ENCODE assay signal across 11 cellular contexts in the genomic region with DNA sequence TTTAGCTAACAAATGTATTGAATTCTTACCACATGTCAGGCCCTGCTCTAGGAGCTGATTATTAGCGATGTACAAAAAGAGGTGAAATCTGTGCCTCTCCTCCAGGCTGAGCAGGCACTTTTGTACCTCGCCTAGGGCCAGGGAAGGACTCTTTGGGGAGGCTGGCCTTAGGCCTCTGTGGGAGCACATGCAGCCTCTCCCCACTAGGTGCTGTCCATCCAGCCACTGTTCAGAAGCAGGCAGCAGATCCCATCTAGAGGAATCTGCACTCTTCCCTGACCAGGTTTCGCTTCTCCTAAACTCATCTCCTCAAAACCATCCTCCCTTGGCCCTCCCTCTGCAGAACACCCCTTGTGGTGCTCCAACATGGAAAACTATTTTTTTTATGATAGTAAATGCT. TPM values are rescaled to one million over a fixed set of nuclear protein-coding genes. Genes with fewer than 3 reads are reported as not detected.
DNase-seq lines count a peak whose midpoint lies in the region; ATAC-seq, FAIRE-seq and TF ChIP-seq lines count a peak whose summit lies in the region.
"Had no signal": no experiment of that assay in that cellular context is flagged by ENCODE, and none has a peak within 500 bp of the region (broad histone marks: within the 10 kb centered on the region; RNA-seq: fewer than 3 reads in every experiment).

No MANE protein-coding gene starts in this region.

- H3F3A ChIP-seq in neural progenitor cell (ENCODE audit: low read depth): no peaks in the 10 kb centered on the region

- no peak overlapping the region for H3K9ac ChIP-seq in GM12878 (ENCODE audit: control insufficient read depth, insufficient read depth, low read length)
- H3K9ac ChIP-seq in neural progenitor cell: no peak overlapping the region

- CTCF ChIA-PET in GM12878 (lab: Yijun Ruan, JAX): interaction anchor here (0.6 kb wide), 1 partner anchor 62 kb away, joined by 3 read pairs; no protein-coding TSS in a partner anchor

- H3K27ac ChIP-seq in GM12878 (ENCODE audit: control insufficient read depth, insufficient read depth): no peak overlapping the region
- no peak overlapping the region for H3K27ac ChIP-seq in neural progenitor cell
- no peak overlapping the region for H3K27ac ChIP-seq in effector memory CD4-positive, alpha-beta T cell (ENCODE audit: insufficient read depth, low read length, poor library complexity, severe bottlenecking)

- H3K4me2 ChIP-seq in GM12878 (ENCODE audit: control insufficient read depth, insufficient read depth) (no peak overlapping the region), neural progenitor cell (no peak overlapping the region)

- RAD21 ChIA-PET in GM12878 (lab: Charles Lee; ENCODE audit: unreplicated experiment): interaction anchor here (1.0 kb wide), 1 partner anchor 68 kb away, joined by 3 read pairs; no protein-coding TSS in a partner anchor

- POLR2A ChIA-PET in GM12878 (lab: Charles Lee): no interaction called here

- SMC1A ChIA-PET in GM12878 (lab: Charles Lee; ENCODE audit: uncharacterized antibody, unreplicated experiment): no interaction called here

- no peaks in the 10 kb centered on the region for H3K4me1 ChIP-seq in GM12878 (ENCODE audit: control insufficient read depth, insufficient read depth, low read length)
- H3K4me1 ChIP-seq in neural progenitor cell: no peaks in the 10 kb centered on the region
- H3K4me1 ChIP-seq in effector memory CD4-positive, alpha-beta T cell (ENCODE audit: control insufficient read depth, insufficient read depth, low read length, poor library complexity, severe bottlenecking): no peaks in the 10 kb centered on the region

- no peaks in the 10 kb centered on the region for H3K27me3 ChIP-seq in GM12878 (replicated peaks in 1 of 2; ENCODE audit: control insufficient read depth in 2 of 2, insufficient read depth in 2 of 2, low read length in 1 of 2)
- H3K27me3 ChIP-seq in neural progenitor cell: no peaks in the 10 kb centered on the region
- H3K27me3 ChIP-seq in effector memory CD4-positive, alpha-beta T cell (replicated peaks; ENCODE audit: control insufficient read depth, insufficient read depth, low read length, poor library complexity, severe bottlenecking): no peaks in the 10 kb centered on the region

- H3K9me3 Mint-ChIP-seq in neural progenitor cell: peaks cover 4% of the 10 kb centered on the region
- H3K9me3 Mint-ChIP-seq: immature natural killer cell; stimulated activated memory B cell treated with anti-CD40 and anti-IgM and Interleukin-4, amounts not matched to agents 10 μg/mL and 1 μg/mL and 100 μg/mL, for 72 hours had no signal

- no peak overlapping the region for H3K4me3 Mint-ChIP-seq in neural progenitor cell
- H3K4me3 Mint-ChIP-seq: immature natural killer cell; stimulated activated memory B cell treated with anti-CD40 and anti-IgM and Interleukin-4, amounts not matched to agents 10 μg/mL and 1 μg/mL and 100 μg/mL, for 72 hours had no signal

- WGBS in GM12878 (ENCODE audit: insufficient coverage, insufficient replicate concordance, low lambda C conversion rate, missing lambda C conversion rate): 65% methylated on average over 3 of the region's 3 CpGs

- H3K4me3 ChIP-seq in GM12878: no peak overlapping the region
- no peak overlapping the region for H3K4me3 ChIP-seq in neural progenitor cell
- H3K4me3 ChIP-seq in effector memory CD4-positive, alpha-beta T cell (ENCODE audit: insufficient read depth, low read depth, low read length, poor library complexity, severe bottlenecking): no peak overlapping the region

- no peak for TF ChIP-seq EP300 in GM12878 (IDR thresholded peaks at IDR 0.05; ENCODE audit: borderline replicate concordance in 1 of 2, control insufficient read depth in 1 of 2, low read depth in 2 of 2, low read length in 2 of 2)

- TF ChIP-seq CTCF in GM12878 (IDR thresholded peaks at IDR 0.05 in 2 of 3, conservative IDR thresholded peaks at IDR 0.05 in 1 of 3; ENCODE audit: control insufficient read depth in 2 of 3, extremely low read depth in 1 of 3, insufficient read depth in 1 of 3, low read depth in 3 of 3, low read length in 3 of 3) (peak in 2 of 3 experiments; percentile 25 to 31; a peak in 2 of 6 replicates), neural progenitor cell (IDR thresholded peaks at IDR 0.05) (peak; percentile 43)

- peak; percentile 20 for DNase-seq in GM03348 (ENCODE audit: low spot score)
- no peak for DNase-seq in GM12878 (ENCODE audit: low read depth, low spot score)
- peak; percentile 45 for DNase-seq in neural progenitor cell (ENCODE audit: low spot score)
- DNase-seq in GM19240 (ENCODE audit: insufficient read length, low spot score): no peak
- no peak for DNase-seq in NCI-H1105 (lab: John Stamatoyannopoulos, UW)
- no peak for DNase-seq in effector memory CD4-positive, alpha-beta T cell
- DNase-seq: immature natural killer cell had no signal

- no peak for TF ChIP-seq POLR2A in GM12878 (IDR thresholded peaks at IDR 0.05; ENCODE audit: low read depth, low read length)

- BruUV-seq in GM12878 (replicated peaks; lab: Mats Ljungman, UMichigan): no TSS peak

- no peak overlapping the region for H3K27ac Mint-ChIP-seq in neural progenitor cell
- H3K27ac Mint-ChIP-seq: immature natural killer cell; stimulated activated memory B cell treated with anti-CD40 and anti-IgM and Interleukin-4, amounts not matched to agents 10 μg/mL and 1 μg/mL and 100 μg/mL, for 72 hours had no signal

- intact Hi-C loops in GM12878 (cut with micrococcal nuclease; ENCODE audit: unreplicated experiment): no loop called here

- ATAC-seq in HG02885 (IDR thresholded peaks at IDR 0.05; ENCODE audit: poor library complexity, unreplicated experiment): peak; percentile 55
- ATAC-seq in GM12878: peak; percentile 57
- ATAC-seq: stimulated activated memory B cell treated with anti-CD40 and anti-IgM and Interleukin-4, amounts not matched to agents 10 μg/mL and 1 μg/mL and 100 μg/mL, for 72 hours had no signal

- FAIRE-seq in GM12878 (lab: Jason Lieb, UNC): no peak
- FAIRE-seq: G401.6 had no signal

- no peaks in the 10 kb centered on the region for H3K36me3 Mint-ChIP-seq in neural progenitor cell
- H3K36me3 Mint-ChIP-seq: immature natural killer cell; stimulated activated memory B cell treated with anti-CD40 and anti-IgM and Interleukin-4, amounts not matched to agents 10 μg/mL and 1 μg/mL and 100 μg/mL, for 72 hours had no signal

- TF ChIP-seq RAD21 in GM12878 (IDR thresholded peaks at IDR 0.05; ENCODE audit: insufficient read depth, low read depth, low read length): 0 out of 2 replicates have a peak, but pooled peaks have one; percentile 5

- H3K4me1 Mint-ChIP-seq in neural progenitor cell: no peaks in the 10 kb centered on the region
- H3K4me1 Mint-ChIP-seq: immature natural killer cell; stimulated activated memory B cell treated with anti-CD40 and anti-IgM and Interleukin-4, amounts not matched to agents 10 μg/mL and 1 μg/mL and 100 μg/mL, for 72 hours had no signal

- H3K36me3 ChIP-seq in GM12878 (ENCODE audit: control insufficient read depth in 2 of 2, insufficient read depth in 2 of 2, low read length in 1 of 2): no peaks in the 10 kb centered on the region
- H3K36me3 ChIP-seq in neural progenitor cell: no peaks in the 10 kb centered on the region
- H3K36me3 ChIP-seq in effector memory CD4-positive, alpha-beta T cell (ENCODE audit: control insufficient read depth, insufficient read depth, low read length): no peaks in the 10 kb centered on the region

- H4K20me1 ChIP-seq in GM12878 (ENCODE audit: control insufficient read depth, insufficient read depth) (no peaks in the 10 kb centered on the region), neural progenitor cell (ENCODE audit: low read depth) (no peaks in the 10 kb centered on the region)

- peaks cover 3% of the 10 kb centered on the region for H3K27me3 Mint-ChIP-seq in neural progenitor cell (ENCODE audit: insufficient read depth, low read depth)
- H3K27me3 Mint-ChIP-seq: stimulated activated memory B cell treated with anti-CD40 and anti-IgM and Interleukin-4, amounts not matched to agents 10 μg/mL and 1 μg/mL and 100 μg/mL, for 72 hours had no signal

- H3K79me2 ChIP-seq in GM12878 (ENCODE audit: control insufficient read depth, insufficient read depth, low read length) (no peaks in the 10 kb centered on the region), neural progenitor cell (ENCODE audit: low read depth) (no peaks in the 10 kb centered on the region)

- H3K9me3 ChIP-seq in GM12878 (replicated peaks; ENCODE audit: control insufficient read depth, insufficient read depth, low read length): no peaks in the 10 kb centered on the region
- no peaks in the 10 kb centered on the region for H3K9me3 ChIP-seq in neural progenitor cell (ENCODE audit: low read depth)
- no peaks in the 10 kb centered on the region for H3K9me3 ChIP-seq in effector memory CD4-positive, alpha-beta T cell (ENCODE audit: control insufficient read depth, low read length)

- in situ Hi-C loops in GM12878 (cut with MboI): no loop called here

- H2AFZ ChIP-seq in GM12878 (ENCODE audit: control insufficient read depth, low read depth, low read length): no peak overlapping the region
- H2AFZ ChIP-seq in neural progenitor cell (replicated peaks): peak overlapping the region; percentile 42

TF ChIP-seq in GM12878, 131 proteins besides CTCF, POLR2A, EP300 and RAD21 (continues in another document):
- TF ChIP-seq SUPT20H (IDR thresholded peaks at IDR 0.05; ENCODE audit: borderline replicate concordance, control insufficient read depth, low read depth, low read length) (no peak), YY1 (IDR thresholded peaks at IDR 0.05; ENCODE audit: low read depth, low read length) (no peak), MTA2 (IDR thresholded peaks at IDR 0.05; ENCODE audit: low read depth) (no peak), POLR2AphosphoS5 (IDR thresholded peaks at IDR 0.05; ENCODE audit: low read length) (no peak), RB1 (IDR thresholded peaks at IDR 0.05; ENCODE audit: borderline replicate concordance) (no peak)

RNA-seq across cellular contexts. Expression of a gene that starts 51.9 kb away (rescaled TPM):
- 0.40 and 0.56 TPM in 2 replicates for total RNA-seq in GM12878 (2013; cell fraction: nucleolus; rRNA removed)
- total RNA-seq in GM12878 (2014; rRNA removed) (not detected in 2 replicates), GM12878 (2014; rRNA removed; fragmentation: Illumina TruSeq; extraction: Trizol) (0.05 TPM in 1 of 2 replicates, not detected in the other), GM12878 (2021) (not detected in 2 replicates), neural progenitor cell (ENCODE audit: low replicate concordance) (not detected in 2 replicates)
- polyA plus RNA-seq in GM12878 (2011; ENCODE audit: low read depth): 0.09 TPM
- polyA plus RNA-seq in GM12878 (2011; rRNA removed) (0.37 and 0.69 TPM in 2 replicates), GM12878 (2014; fragmentation: Illumina TruSeq; extraction: Trizol) (not detected in 2 replicates), GM12878 (2014; fragmentation: Nextera tagmentation; extraction: Ambion mirVana) (not detected), GM12878 (2014; rRNA removed) (0.03 and 0.08 TPM in 2 replicates), GM12878 (2016; fragmentation: Nextera tagmentation; extraction: Ambion mirVana) (under 1 TPM in 1 of 2 experiments, not detected in 1; 0.07 TPM)
- polyA plus RNA-seq in GM12878 (2011; cell fraction: cytosol; rRNA removed): 0.30 and 0.39 TPM in 2 replicates
- 0.06 and 0.28 TPM in 2 replicates for polyA plus RNA-seq in GM12878 (2011; cell fraction: nucleus; rRNA removed)
- polyA plus RNA-seq in GM12878 (2012): 0.08 TPM in 1 of 2 replicates, not detected in the other
- 0.15 and 0.36 TPM in 2 replicates for polyA minus RNA-seq in GM12878 (2011; rRNA and poly(A)+ RNA removed)
- not detected in 2 replicates for polyA minus RNA-seq in GM12878 (2011; cell fraction: cytosol; rRNA and poly(A)+ RNA removed)
- polyA minus RNA-seq in GM12878 (2011; cell fraction: nucleus; rRNA and poly(A)+ RNA removed): 0.12 and 0.19 TPM in 2 replicates
- polyA plus RNA-seq: immature natural killer cell, neural cell had no signal

Comparison
In these comparisons a context has a peak if more than half of its experiments do, and no peak if none do; other contexts are left out.
1. DNase-seq: peak in GM03348 (single experiment) and neural progenitor cell (single experiment); none in GM12878 (single experiment), GM19240 (single experiment), NCI-H1105 (single experiment) and effector memory CD4-positive, alpha-beta T cell (0 of 3).